ENCODE assay signal across 1 cellular context in genomic region chr19:51692065-51692915, GRCh38.
TF ChIP-seq lines count a peak whose summit lies in the region.

No MANE protein-coding gene starts in this region.

TF ChIP-seq in H1, 55 proteins besides CTCF, POLR2A, EP300 and RAD21:
- TF ChIP-seq SAP30 (IDR thresholded peaks at IDR 0.05; ENCODE audit: insufficient read depth, insufficient replicate concordance, low read length) (no peak), TBP (IDR thresholded peaks at IDR 0.05; ENCODE audit: low read depth, low read length) (no peak), YY1 (IDR thresholded peaks at IDR 0.05; ENCODE audit: low read depth, low read length) (no peak), GABPA (IDR thresholded peaks at IDR 0.05; ENCODE audit: borderline replicate concordance, insufficient read depth, low read length) (no peak), TCF12 (IDR thresholded peaks at IDR 0.05; ENCODE audit: low read depth, low read length) (no peak), TAF7 (optimal IDR thresholded peaks at IDR 0.05; ENCODE audit: borderline replicate concordance, low read depth, low read length) (no peak), BRCA1 (IDR thresholded peaks at IDR 0.05; ENCODE audit: low read depth, low read length) (no peak), SP1 (IDR thresholded peaks at IDR 0.05; ENCODE audit: low read depth, low read length) (no peak), FOSL1 (IDR thresholded peaks at IDR 0.05; ENCODE audit: insufficient read depth, low read depth, low read length) (no peak), RNF2 (IDR thresholded peaks at IDR 0.05; ENCODE audit: borderline replicate concordance, low read depth, low read length, missing control alignments, poor library complexity, severe bottlenecking) (no peak), POU5F1 (IDR thresholded peaks at IDR 0.05; ENCODE audit: low read depth, low read length) (no peak), RBBP5 (IDR thresholded peaks at IDR 0.05; ENCODE audit: borderline replicate concordance, low read depth, low read length) (no peak), SRF (IDR thresholded peaks at IDR 0.05; ENCODE audit: low read depth, low read length) (no peak), GTF2F1 (IDR thresholded peaks at IDR 0.05; ENCODE audit: borderline replicate concordance, low read depth, low read length) (no peak), CTBP2 (IDR thresholded peaks at IDR 0.05; ENCODE audit: borderline replicate concordance, insufficient read depth, insufficient read length, low read length) (no peak), BACH1 (IDR thresholded peaks at IDR 0.05; ENCODE audit: low read length) (no peak), SIN3A (conservative IDR thresholded peaks at IDR 0.05 in 1 of 2, IDR thresholded peaks at IDR 0.05 in 1 of 2; ENCODE audit: low read depth in 1 of 2, low read length in 2 of 2) (no peak), CHD7 (IDR thresholded peaks at IDR 0.05; ENCODE audit: insufficient replicate concordance, low read length) (no peak)
